23 cellular contexts compared by ENCODE assay signal in the genomic region with DNA sequence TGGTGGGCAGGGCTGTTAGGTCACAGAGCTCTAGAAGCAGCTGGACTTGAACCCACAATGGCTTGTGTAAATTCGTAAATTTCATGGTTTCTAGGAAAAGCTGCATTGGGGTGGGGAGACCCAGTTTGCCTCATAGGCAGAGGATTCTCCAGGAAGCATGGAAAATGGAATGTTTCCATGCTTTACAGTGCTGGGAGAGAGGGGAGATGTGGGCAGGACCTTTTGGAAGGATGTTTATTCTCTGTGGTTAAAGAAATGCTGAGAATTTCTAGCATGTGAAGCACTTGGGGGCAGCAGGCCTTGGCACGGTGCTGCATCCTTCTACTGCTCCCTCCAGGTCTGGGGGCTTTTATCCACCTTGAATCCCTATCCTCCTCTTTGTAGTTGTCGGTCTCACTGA. TPM values are rescaled to one million over a fixed set of nuclear protein-coding genes. Genes with fewer than 3 reads are reported as not detected.
DNase-seq lines count a peak whose midpoint lies in the region; ATAC-seq and TF ChIP-seq lines count a peak whose summit lies in the region.
"Had no signal": no experiment of that assay in that cellular context is flagged by ENCODE, and none has a peak within 500 bp of the region (broad histone marks: within the 10 kb centered on the region; RNA-seq: fewer than 3 reads in every experiment).

No MANE protein-coding gene starts in this region.

- H3K27ac ChIP-seq in fibroblast of lung (ENCODE audit: insufficient read depth, low read length) (no peak overlapping the region), body of pancreas (no peak overlapping the region)
- H3K27ac ChIP-seq: colonic mucosa had no signal

- no peak overlapping the region for H3K4me2 ChIP-seq in fibroblast of lung (ENCODE audit: extremely low read depth, insufficient read depth, low read length)

- no peaks in the 10 kb centered on the region for H3K36me3 ChIP-seq in fibroblast of lung (ENCODE audit: control insufficient read depth, insufficient read depth, low read length)
- no peaks in the 10 kb centered on the region for H3K36me3 ChIP-seq in body of pancreas (replicated peaks in 1 of 2; ENCODE audit: insufficient read depth in 1 of 2, low read depth in 2 of 2)
- H3K36me3 ChIP-seq: colonic mucosa had no signal

- intact Hi-C loops in body of pancreas (cut with DNase I) = loop anchor here (10.0 kb wide), 1 partner anchor 169 kb away; a partner anchor contains a TSS

- no peaks in the 10 kb centered on the region for H3K79me2 ChIP-seq in fibroblast of lung (ENCODE audit: control insufficient read depth, insufficient read depth, low read length)

- no peaks in the 10 kb centered on the region for H3K27me3 Mint-ChIP-seq in osteocyte (ENCODE audit: unreplicated experiment)
- H3K27me3 Mint-ChIP-seq in glutamatergic neuron (ENCODE audit: unreplicated experiment) = no peaks in the 10 kb centered on the region
- H3K27me3 Mint-ChIP-seq: brain had no signal

- no peaks in the 10 kb centered on the region for H4K20me1 ChIP-seq in fibroblast of lung (ENCODE audit: control insufficient read depth, extremely low read depth, insufficient read depth, low read length)

- H3K9ac ChIP-seq in fibroblast of lung (ENCODE audit: insufficient read depth, low read length) = no peak overlapping the region

- H3K4me1 ChIP-seq in fibroblast of lung (ENCODE audit: control insufficient read depth, extremely low read depth, insufficient read depth, low read length) (peaks cover 9% of the 10 kb centered on the region), body of pancreas (no peaks in the 10 kb centered on the region)
- H3K4me1 ChIP-seq: colonic mucosa had no signal

- H3K4me3 Mint-ChIP-seq in osteocyte (ENCODE audit: unreplicated experiment) (peak overlapping the region; percentile 5), glutamatergic neuron (ENCODE audit: unreplicated experiment) (no peak overlapping the region)
- H3K4me3 Mint-ChIP-seq: activated T-cell treated with anti-CD3 and anti-CD28 coated beads, Interleukin-2, amount 50 U/mL, for 72 hours; brain; CD4-positive, CD25-positive, alpha-beta regulatory T cell had no signal

- H3K4me1 Mint-ChIP-seq in osteocyte (ENCODE audit: unreplicated experiment) (peaks cover 63% of the 10 kb centered on the region), glutamatergic neuron (ENCODE audit: low read depth, unreplicated experiment) (peaks cover 7% of the 10 kb centered on the region)
- H3K4me1 Mint-ChIP-seq: brain; CD4-positive, CD25-positive, alpha-beta regulatory T cell had no signal

- DNase-seq in AG20443 (ENCODE audit: low spot score) (peak; percentile 35), M059J (ENCODE audit: low read depth) (peak; percentile 76), fibroblast of lung (ENCODE audit: low read depth in 2 of 2) (peak; percentile 29 to 82), osteocyte (ENCODE audit: extremely low spot score, unreplicated experiment) (no peak), body of pancreas (no peak), HUDEP-2 (lab: John Stamatoyannopoulos, UW; ENCODE audit: unreplicated experiment in 76 of 76) (no peak), glutamatergic neuron (no peak), amniotic stem cell (lab: John Stamatoyannopoulos, UW) (no peak)
- DNase-seq: activated CD4-positive, CD25-positive, alpha-beta regulatory T cell treated with anti-CD3 and anti-CD28 coated beads, Interleukin-2, amount 50 U/mL, for 72 hours; activated CD8-positive, alpha-beta memory T cell treated with anti-CD3 and anti-CD28 coated beads for 24 hours; activated naive CD4-positive, alpha-beta T cell treated with anti-CD3 and anti-CD28 coated beads, Interleukin-2, amount 50 U/mL, for 16 hours; activated T-cell treated with anti-CD3 and anti-CD28 coated beads, Interleukin-2, amount 50 U/mL, for 72 hours; CD4-positive, CD25-positive, alpha-beta regulatory T cell; colonic mucosa; Kasumi-1; NCI-H526; occipital lobe; retina; stimulated activated CD4-positive, alpha-beta T cell treated with anti-CD3 and anti-CD28 coated beads, Interleukin-12 subunit alpha, Interleukin-12 subunit beta, amount 100 ng/mL, for 4 hours; SW 1271 had no signal

- TF ChIP-seq CTCF in fibroblast of lung (conservative IDR thresholded peaks at IDR 0.05 in 1 of 2, IDR thresholded peaks at IDR 0.05 in 1 of 2; ENCODE audit: low read depth in 1 of 2, low read length in 2 of 2) (no peak), osteocyte (IDR thresholded peaks at IDR 0.05) (no peak), body of pancreas (IDR thresholded peaks at IDR 0.05) (no peak), glutamatergic neuron (IDR thresholded peaks at IDR 0.05; ENCODE audit: partially characterized antibody, unreplicated experiment) (no peak)

- H2AFZ ChIP-seq in fibroblast of lung (ENCODE audit: low read length) = no peak overlapping the region

- no peaks in the 10 kb centered on the region for H3K9me3 ChIP-seq in fibroblast of lung (ENCODE audit: control insufficient read depth, insufficient read depth, low read depth, low read length)
- no peaks in the 10 kb centered on the region for H3K9me3 ChIP-seq in body of pancreas
- H3K9me3 ChIP-seq: colonic mucosa had no signal

- H3K36me3 Mint-ChIP-seq in osteocyte (ENCODE audit: unreplicated experiment) (peaks cover 58% of the 10 kb centered on the region), glutamatergic neuron (ENCODE audit: unreplicated experiment) (no peaks in the 10 kb centered on the region)
- H3K36me3 Mint-ChIP-seq: CD4-positive, CD25-positive, alpha-beta regulatory T cell had no signal

- TF ChIP-seq POLR2A in body of pancreas (IDR thresholded peaks at IDR 0.05) = no peak

- H3K27ac Mint-ChIP-seq in osteocyte (ENCODE audit: unreplicated experiment) (peak overlapping the region; percentile 84), glutamatergic neuron (ENCODE audit: unreplicated experiment) (no peak overlapping the region)
- H3K27ac Mint-ChIP-seq: activated T-cell treated with anti-CD3 and anti-CD28 coated beads, Interleukin-2, amount 50 U/mL, for 72 hours; brain; CD4-positive, CD25-positive, alpha-beta regulatory T cell had no signal

- 52 to 61% methylated on average over 3 of the region's 3 CpGs for WGBS in body of pancreas, 2 donors

- H3K9me3 Mint-ChIP-seq in osteocyte (ENCODE audit: unreplicated experiment) (no peaks in the 10 kb centered on the region), glutamatergic neuron (ENCODE audit: unreplicated experiment) (peaks cover 3% of the 10 kb centered on the region)
- H3K9me3 Mint-ChIP-seq: activated T-cell treated with anti-CD3 and anti-CD28 coated beads, Interleukin-2, amount 50 U/mL, for 72 hours; CD4-positive, CD25-positive, alpha-beta regulatory T cell had no signal

- H3K4me3 ChIP-seq in fibroblast of lung (replicated peaks in 1 of 4; ENCODE audit: control extremely low read depth in 1 of 4, insufficient read depth in 1 of 4, low read depth in 3 of 4, low read length in 4 of 4) = no peak overlapping the region
- no peak overlapping the region for H3K4me3 ChIP-seq in body of pancreas
- H3K4me3 ChIP-seq: colonic mucosa, lung had no signal

- no peak for ATAC-seq in body of pancreas
- ATAC-seq: activated T-cell treated with anti-CD3 and anti-CD28 coated beads, Interleukin-2, amount 50 U/mL, for 72 hours; Right ventricle myocardium inferior had no signal

- H3K27me3 ChIP-seq in fibroblast of lung (ENCODE audit: control insufficient read depth, insufficient read depth, low read length) (no peaks in the 10 kb centered on the region), body of pancreas (no peaks in the 10 kb centered on the region)
- H3K27me3 ChIP-seq: colonic mucosa had no signal

RNA-seq across cellular contexts. Expression of a gene that starts 46.3 kb away (rescaled TPM):
- 3.2 and 8.4 TPM in 2 replicates for total RNA-seq in M059J (2014; rRNA removed; shearing (Covaris generic))
- total RNA-seq in fibroblast of lung = 5.6 and 6.6 TPM in 2 replicates
- 7.5 and 9.0 TPM in 2 replicates for polyA plus RNA-seq in fibroblast of lung
- polyA plus RNA-seq in fibroblast of lung (2012) = 4.7 and 5.0 TPM in 2 replicates
- polyA minus RNA-seq in fibroblast of lung (ENCODE audit: low replicate concordance) = 6.4 and 15.6 TPM in 2 replicates
- total RNA-seq in osteocyte = 13.9 and 15.0 TPM in 2 replicates
- 1 to 10 TPM; 7.5 to 9.2 TPM for total RNA-seq in body of pancreas
- 12.3 TPM for total RNA-seq in glutamatergic neuron (ENCODE audit: unreplicated experiment)

Comparison
In these comparisons a context has a peak if more than half of its experiments do, and no peak if none do; other contexts are left out.
1. DNase-seq: peak in AG20443 (single experiment), M059J (single experiment) and fibroblast of lung (2 of 2); none in osteocyte (single experiment), body of pancreas (0 of 4), HUDEP-2 (0 of 76), glutamatergic neuron (single experiment) and amniotic stem cell (single experiment).